In genomic region chr3:13353936-13354542, GRCh38 we compare ENCODE assay signal across 9 cellular contexts.
A peak's percentile ranks its signal among the peaks of the same experiment; 100 is the strongest.
DNase-seq lines count a peak whose midpoint lies in the region; ATAC-seq and TF ChIP-seq lines count a peak whose summit lies in the region.
"Had no signal": no experiment of that assay in that cellular context is flagged by ENCODE, and none has a peak within 500 bp of the region (broad histone marks: within the 10 kb centered on the region; RNA-seq: fewer than 3 reads in every experiment).

No MANE protein-coding gene starts in this region.

- TF ChIP-seq CTCF in AG04450 (IDR thresholded peaks at IDR 0.05; ENCODE audit: low read depth, low read length) (peak; percentile 37), GM12873 (IDR thresholded peaks at IDR 0.05; ENCODE audit: insufficient read depth, low read depth, low read length, missing control alignments) (peak; percentile 19), VCaP (conservative IDR thresholded peaks at IDR 0.05) (peak; percentile 54), upper lobe of right lung (IDR thresholded peaks at IDR 0.05) (no peak), omental fat pad (IDR thresholded peaks at IDR 0.05) (no peak)

- H3K4me3 ChIP-seq in AG04450 (ENCODE audit: low read depth, low read length): no peak overlapping the region
- no peak overlapping the region for H3K4me3 ChIP-seq in upper lobe of right lung

- intact Hi-C loops in upper lobe of right lung (cut with DNase I): no loop called here

- no peak for DNase-seq in AG04450 (ENCODE audit: low read depth, low spot score)
- DNase-seq in iPS-NIHi7 (ENCODE audit: extremely low spot score): peak; percentile 53
- DNase-seq in upper lobe of right lung: no peak
- DNase-seq in omental fat pad (ENCODE audit: low spot score): no peak
- DNase-seq in NCI-H446 (lab: John Stamatoyannopoulos, UW): no peak
- DNase-seq: amygdala had no signal

- H3K27ac ChIP-seq in AG04450 (ENCODE audit: low read depth, low read length) (no peak overlapping the region), VCaP (no peak overlapping the region), upper lobe of right lung (no peak overlapping the region)

- ATAC-seq in upper lobe of right lung (no peak), HG02610 (IDR thresholded peaks at IDR 0.05; ENCODE audit: unreplicated experiment) (no peak), omental fat pad (ENCODE audit: low FRiP score) (no peak)

- H3K36me3 ChIP-seq in upper lobe of right lung: peaks cover 7% of the 10 kb centered on the region

- CTCF ChIA-PET in AG04450 (lab: Charles Lee): interaction anchor here (2.1 kb wide), 1 partner anchor 99 kb away, joined by 7 read pairs; no protein-coding TSS in a partner anchor

- POLR2A ChIA-PET in AG04450 (lab: Yijun Ruan, JAX): no interaction called here

- H3K27me3 ChIP-seq in AG04450 (ENCODE audit: control insufficient read depth, insufficient read depth, low read length): peaks cover 14% of the 10 kb centered on the region
- no peaks in the 10 kb centered on the region for H3K27me3 ChIP-seq in upper lobe of right lung

- H3K4me1 ChIP-seq in upper lobe of right lung: no peaks in the 10 kb centered on the region

- H3K9me3 ChIP-seq in AG04450 (ENCODE audit: control insufficient read depth, insufficient read depth, low read length) (no peaks in the 10 kb centered on the region; the same call in 1 of the 2 replicates), upper lobe of right lung (no peaks in the 10 kb centered on the region)

Comparison
In these comparisons a context has a peak if more than half of its experiments do, and no peak if none do; other contexts are left out.
1. CTCF ChIP-seq: peak in AG04450 (single experiment), GM12873 (single experiment) and VCaP (single experiment); none in upper lobe of right lung (single experiment) and omental fat pad (0 of 3).